In the genomic region with DNA sequence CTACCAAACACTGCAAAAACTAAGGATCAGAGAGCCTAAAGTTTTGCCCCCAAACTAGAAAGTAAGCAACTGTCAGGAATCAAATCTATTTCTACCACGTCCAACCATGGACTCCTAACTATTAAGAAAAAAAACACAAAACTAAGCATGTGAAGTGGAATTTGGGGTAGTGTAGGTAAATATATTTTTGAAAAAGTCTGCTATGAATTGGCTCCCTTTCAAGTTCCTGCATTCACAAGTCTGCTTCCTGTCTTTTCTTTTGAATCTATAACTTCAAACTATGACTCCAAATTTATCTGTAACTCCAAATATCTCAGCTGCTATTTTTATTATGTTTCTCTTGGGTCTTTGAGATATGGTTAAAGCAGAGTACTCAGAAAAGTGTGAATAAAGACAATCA, we compare ENCODE assay signal across 17 cellular contexts. TPM values are rescaled to one million over a fixed set of nuclear protein-coding genes. Genes with fewer than 3 reads are reported as not detected.
DNase-seq lines count a peak whose midpoint lies in the region; ATAC-seq and TF ChIP-seq lines count a peak whose summit lies in the region.
"Had no signal": no experiment of that assay in that cellular context is flagged by ENCODE, and none has a peak within 500 bp of the region (broad histone marks: within the 10 kb centered on the region; RNA-seq: fewer than 3 reads in every experiment).

No MANE protein-coding gene starts in this region.

- H3K4me2 ChIP-seq in BLaER1 (peak overlapping the region; percentile 58), OCI-LY1 (ENCODE audit: low read length) (no peak overlapping the region), neuronal stem cell (ENCODE audit: insufficient read depth, low read length, poor library complexity, severe bottlenecking) (no peak overlapping the region)
- H3K4me2 ChIP-seq: GM23338 had no signal

- intact Hi-C loops in spleen (cut with DNase I; ENCODE audit: low total_unique reads): no loop called here

- DNase-seq in dermis microvascular lymphatic vessel endothelial cell (ENCODE audit: low read depth in 2 of 2): peak; percentile 10 to 60
- no peak for DNase-seq in neuronal stem cell (ENCODE audit: low spot score)
- DNase-seq in spleen: no peak
- DNase-seq in activated CD8-positive, alpha-beta memory T cell treated with anti-CD3 and anti-CD28 coated beads for 24 hours: no peak
- DNase-seq: 8988T; C1 segment of cervical spinal cord; Caco-2; CD4-positive, CD25-positive, alpha-beta regulatory T cell; DMS153; DMS79; GF-D8; HCEC 1CT had no signal

- no peak overlapping the region for H4K8ac ChIP-seq in neuronal stem cell (ENCODE audit: low read depth, low read length)

- no peak for TF ChIP-seq CTCF in OCI-LY1 (IDR thresholded peaks at IDR 0.05; ENCODE audit: low read length)
- no peak for TF ChIP-seq CTCF in spleen (IDR thresholded peaks at IDR 0.05 in 8 of 11, conservative IDR thresholded peaks at IDR 0.05 in 3 of 11)

- H3K9me3 ChIP-seq in BLaER1 (no peaks in the 10 kb centered on the region; the same call in 1 of the 2 replicates), OCI-LY1 (ENCODE audit: low read length) (peaks cover 12% of the 10 kb centered on the region; the same call in 1 of the 2 replicates), neuronal stem cell (replicated peaks in 1 of 2; ENCODE audit: control insufficient read depth in 2 of 2, insufficient read depth in 1 of 2, low read depth in 1 of 2, low read length in 2 of 2) (no peaks in the 10 kb centered on the region), spleen (no peaks in the 10 kb centered on the region)
- H3K9me3 ChIP-seq: Caco-2 had no signal

- no peak overlapping the region for H2BK120ac ChIP-seq in neuronal stem cell (ENCODE audit: low read depth, low read length)

- H3K79me1 ChIP-seq in neuronal stem cell (ENCODE audit: low read depth, low read length): no peaks in the 10 kb centered on the region

- no peak overlapping the region for H3K23ac ChIP-seq in neuronal stem cell (ENCODE audit: low read depth, low read length, poor library complexity)

- no peak overlapping the region for H2BK12ac ChIP-seq in neuronal stem cell (ENCODE audit: low read length)

- no peak overlapping the region for H2BK5ac ChIP-seq in neuronal stem cell (ENCODE audit: low read length)

- H3K9me2 ChIP-seq in OCI-LY1 (ENCODE audit: low read depth, low read length): no peaks in the 10 kb centered on the region

- H4K91ac ChIP-seq in neuronal stem cell (ENCODE audit: low read depth, low read length, poor library complexity): no peak overlapping the region

- H3K79me2 ChIP-seq in OCI-LY1 (ENCODE audit: insufficient read depth, low read length): no peaks in the 10 kb centered on the region

- no peak overlapping the region for H3K4ac ChIP-seq in neuronal stem cell (ENCODE audit: low read length)

- no peak overlapping the region for H3K27ac ChIP-seq in BLaER1
- H3K27ac ChIP-seq in OCI-LY1 (ENCODE audit: low read depth, low read length, poor library complexity, severe bottlenecking): no peak overlapping the region
- H3K27ac ChIP-seq in neuronal stem cell (replicated peaks; ENCODE audit: low read length): no peak overlapping the region
- no peak overlapping the region for H3K27ac ChIP-seq in spleen
- H3K27ac ChIP-seq: HL-60 had no signal

- H2AK5ac ChIP-seq in neuronal stem cell (ENCODE audit: low read depth, low read length): no peak overlapping the region

- H2AFZ ChIP-seq in OCI-LY1 (ENCODE audit: low read length) (peak overlapping the region; percentile 4; the same call in 1 of the 2 replicates), neuronal stem cell (ENCODE audit: low read length) (peak overlapping the region; percentile 5)
- H2AFZ ChIP-seq: GM23338 had no signal

- H3K18ac ChIP-seq in neuronal stem cell (ENCODE audit: low read length): no peak overlapping the region

- H3F3A ChIP-seq in OCI-LY1 (ENCODE audit: insufficient read depth, low read length): no peaks in the 10 kb centered on the region

- H3K36me3 ChIP-seq in BLaER1 (no peaks in the 10 kb centered on the region), OCI-LY1 (ENCODE audit: insufficient read depth, low read length) (no peaks in the 10 kb centered on the region), neuronal stem cell (replicated peaks in 1 of 2; ENCODE audit: control insufficient read depth in 2 of 2, insufficient read depth in 2 of 2, low read length in 2 of 2) (no peaks in the 10 kb centered on the region), spleen (no peaks in the 10 kb centered on the region)

- WGBS in neuronal stem cell (ENCODE audit: extremely low coverage in 2 of 2, insufficient read length in 2 of 2, insufficient replicate concordance in 1 of 2), 2 donors: no CpG with 5 or more reads among the region's 1 CpG
- WGBS in spleen, 5 donors: 14 to 35% (median 20%) methylated on average over 1 of the region's 1 CpG

- ATAC-seq in HG03159 (IDR thresholded peaks at IDR 0.05; ENCODE audit: unreplicated experiment): no peak
- ATAC-seq: GM23338 had no signal

- no peak overlapping the region for H3K14ac ChIP-seq in neuronal stem cell (ENCODE audit: low read length)

- H3K9ac ChIP-seq in BLaER1 (no peak overlapping the region), OCI-LY1 (ENCODE audit: low read length) (no peak overlapping the region), neuronal stem cell (ENCODE audit: low read depth, low read length, poor library complexity) (no peak overlapping the region)

- H2BK15ac ChIP-seq in neuronal stem cell (ENCODE audit: low read length): no peak overlapping the region

- no peak overlapping the region for H3K4me3 ChIP-seq in BLaER1
- no peak overlapping the region for H3K4me3 ChIP-seq in OCI-LY1 (ENCODE audit: low read depth, low read length, poor library complexity, severe bottlenecking)
- no peak overlapping the region for H3K4me3 ChIP-seq in neuronal stem cell (ENCODE audit: low read length in 2 of 2)
- no peak overlapping the region for H3K4me3 ChIP-seq in spleen
- H3K4me3 ChIP-seq: GM23338 had no signal

- H3K4me1 ChIP-seq in BLaER1 (peaks cover 21% of the 10 kb centered on the region), OCI-LY1 (ENCODE audit: insufficient read depth, low read length, severe bottlenecking) (no peaks in the 10 kb centered on the region), neuronal stem cell (ENCODE audit: control insufficient read depth in 2 of 2, insufficient read depth in 1 of 2, low read depth in 1 of 2, low read length in 2 of 2) (no peaks in the 10 kb centered on the region), spleen (no peaks in the 10 kb centered on the region)
- H3K4me1 ChIP-seq: Caco-2 had no signal

- H3K27me3 ChIP-seq in BLaER1: no peaks in the 10 kb centered on the region
- no peaks in the 10 kb centered on the region for H3K27me3 ChIP-seq in OCI-LY1 (ENCODE audit: insufficient read depth, low read length)
- no peaks in the 10 kb centered on the region for H3K27me3 ChIP-seq in neuronal stem cell (ENCODE audit: control insufficient read depth in 3 of 3, insufficient read depth in 3 of 3, low read depth in 1 of 3, low read length in 3 of 3)
- no peaks in the 10 kb centered on the region for H3K27me3 ChIP-seq in spleen (replicated peaks in 1 of 7)

- TF ChIP-seq POLR2A in spleen (IDR thresholded peaks at IDR 0.05): no peak

- no peaks in the 10 kb centered on the region for H4K20me1 ChIP-seq in BLaER1
- no peaks in the 10 kb centered on the region for H4K20me1 ChIP-seq in OCI-LY1 (ENCODE audit: insufficient read depth, low read length)

RNA-seq across cellular contexts. Expression of gene PCDH9, which starts 47.0 kb away (rescaled TPM):
- total RNA-seq in dermis microvascular lymphatic vessel endothelial cell (0.51 and 0.90 TPM in 2 replicates), spleen (1 to 10 TPM; 1.8 to 8.1 (median 4.3) TPM)
- polyA plus RNA-seq in neuronal stem cell (2013, experiment 1 of 2): 1.3 TPM
- 1.4 TPM for polyA plus RNA-seq in neuronal stem cell (2013, experiment 2 of 2)
- 1 to 10 TPM in 1 of 3 donors, under 1 TPM in 2; 0.24 to 1.1 (median 0.45) TPM for polyA plus RNA-seq in spleen

Comparison
In these comparisons a context has a peak if more than half of its experiments do, and no peak if none do; other contexts are left out.
1. DNase-seq: peak in dermis microvascular lymphatic vessel endothelial cell (2 of 2); none in neuronal stem cell (single experiment), spleen (single experiment) and activated CD8-positive, alpha-beta memory T cell treated with anti-CD3 and anti-CD28 coated beads for 24 hours (single experiment).